ENCODE assay signal across 17 cellular contexts in the genomic region with DNA sequence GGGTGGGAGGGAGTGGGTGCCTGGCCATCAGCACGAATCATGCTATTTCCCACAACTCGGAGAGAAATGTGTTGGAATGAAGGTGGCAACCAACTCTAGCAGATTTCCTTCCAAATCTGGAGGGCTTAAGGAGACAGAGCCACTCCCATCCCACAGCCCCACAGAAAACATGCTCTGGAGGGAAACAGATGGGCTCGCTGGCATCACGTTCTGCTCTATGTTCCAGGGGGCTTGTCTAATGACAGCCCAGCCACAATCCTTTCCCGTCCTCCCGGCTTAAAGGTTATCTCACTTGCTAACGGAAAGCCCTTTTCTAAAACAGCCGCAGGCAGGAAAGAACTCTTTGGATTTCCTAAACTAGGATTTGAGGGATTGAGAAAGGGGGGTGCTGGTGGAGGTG.
DNase-seq lines count a peak whose midpoint lies in the region; TF ChIP-seq lines count a peak whose summit lies in the region.
"Had no signal": no experiment of that assay in that cellular context is flagged by ENCODE, and none has a peak within 500 bp of the region (broad histone marks: within the 10 kb centered on the region; RNA-seq: fewer than 3 reads in every experiment).

No MANE protein-coding gene starts in this region.

- intact Hi-C loops in CD4-positive, alpha-beta memory T cell (cut with micrococcal nuclease): no loop called here

- no peak for TF ChIP-seq CTCF in WERI-Rb-1 (IDR thresholded peaks at IDR 0.05; ENCODE audit: low read depth, low read length)
- no peak for TF ChIP-seq CTCF in neural progenitor cell (IDR thresholded peaks at IDR 0.05)
- TF ChIP-seq CTCF in GM13976 (IDR thresholded peaks at IDR 0.05; ENCODE audit: borderline replicate concordance, control extremely low read depth, extremely low read depth, insufficient read depth, missing control alignments): no peak

- DNase-seq in AG20443 (ENCODE audit: low spot score): peak; percentile 4
- DNase-seq in NCI-H524 (lab: John Stamatoyannopoulos, UW): peak; percentile 77 to 85
- peak; percentile 41 for DNase-seq in WERI-Rb-1
- no peak for DNase-seq in neural progenitor cell (ENCODE audit: low spot score)
- no peak for DNase-seq in GM13976 (ENCODE audit: low spot score)
- DNase-seq in NCI-H128 (lab: John Stamatoyannopoulos, UW; ENCODE audit: unreplicated experiment): no peak
- no peak for DNase-seq in CD4-positive, alpha-beta memory T cell
- DNase-seq: ACHN; AML-193; CD4-positive, alpha-beta T cell; DMS153; DMS79; GDM1; GOT3; H7 had no signal

- H3K4me3 Mint-ChIP-seq in neural progenitor cell: no peak overlapping the region
- H3K4me3 Mint-ChIP-seq in CD4-positive, alpha-beta memory T cell: no peak overlapping the region
- H3K4me3 Mint-ChIP-seq: CD4-positive, alpha-beta T cell; IgD-negative memory B cell had no signal

- no peaks in the 10 kb centered on the region for H3K79me2 ChIP-seq in neural progenitor cell (ENCODE audit: low read depth)

- H3K27ac Mint-ChIP-seq in neural progenitor cell: no peak overlapping the region
- no peak overlapping the region for H3K27ac Mint-ChIP-seq in CD4-positive, alpha-beta memory T cell
- H3K27ac Mint-ChIP-seq: CD4-positive, alpha-beta T cell; IgD-negative memory B cell had no signal

- POLR2A ChIA-PET in CD4-positive, alpha-beta memory T cell (lab: Charles Lee; ENCODE audit: partially characterized antibody): no interaction called here

- peaks cover 3% of the 10 kb centered on the region for H3K9me3 ChIP-seq in WERI-Rb-1 (ENCODE audit: severe bottlenecking)
- peaks cover 7% of the 10 kb centered on the region for H3K9me3 ChIP-seq in neural progenitor cell (ENCODE audit: low read depth)
- no peaks in the 10 kb centered on the region for H3K9me3 ChIP-seq in CD4-positive, alpha-beta memory T cell (ENCODE audit: control insufficient read depth in 1 of 2, low read length in 2 of 2)

- H3K27ac ChIP-seq in WERI-Rb-1 (no peak overlapping the region), neural progenitor cell (no peak overlapping the region)
- H3K27ac ChIP-seq in CD4-positive, alpha-beta memory T cell (ENCODE audit: low read depth, low read length): no peak overlapping the region
- H3K27ac ChIP-seq: C4-2B had no signal

- peaks cover 5% of the 10 kb centered on the region for H3K4me1 Mint-ChIP-seq in neural progenitor cell
- H3K4me1 Mint-ChIP-seq in CD4-positive, alpha-beta memory T cell: peaks cover 0 to 5% (median under 1%) of the 10 kb centered on the region in 4 donors
- H3K4me1 Mint-ChIP-seq: IgD-negative memory B cell had no signal

- no peaks in the 10 kb centered on the region for H3F3A ChIP-seq in neural progenitor cell (ENCODE audit: low read depth)

- in situ Hi-C loops in GM13976 (cut with MboI; ENCODE audit: low sequenced_read_pairs, unreplicated experiment): no loop called here

- peaks cover 18% of the 10 kb centered on the region for H3K9me3 Mint-ChIP-seq in neural progenitor cell
- H3K9me3 Mint-ChIP-seq in CD4-positive, alpha-beta memory T cell: peaks cover 0 to 32% (median 26%) of the 10 kb centered on the region in 8 donors

- no peaks in the 10 kb centered on the region for H3K4me1 ChIP-seq in neural progenitor cell
- H3K4me1 ChIP-seq in CD4-positive, alpha-beta memory T cell (ENCODE audit: insufficient read depth, low read length): no peaks in the 10 kb centered on the region

- H3K36me3 ChIP-seq in WERI-Rb-1 (no peaks in the 10 kb centered on the region), neural progenitor cell (no peaks in the 10 kb centered on the region)
- no peaks in the 10 kb centered on the region for H3K36me3 ChIP-seq in CD4-positive, alpha-beta memory T cell (ENCODE audit: insufficient read depth, low read length)

- no peak overlapping the region for H3K9ac ChIP-seq in neural progenitor cell

- H4K20me1 ChIP-seq in neural progenitor cell (ENCODE audit: low read depth): no peaks in the 10 kb centered on the region

- H2AFZ ChIP-seq in neural progenitor cell (replicated peaks): peak overlapping the region; percentile 10

- no peaks in the 10 kb centered on the region for H3K36me3 Mint-ChIP-seq in neural progenitor cell
- H3K36me3 Mint-ChIP-seq in CD4-positive, alpha-beta memory T cell: peaks cover 37 to 61% of the 10 kb centered on the region in 2 donors

- H3K27me3 ChIP-seq in WERI-Rb-1 (ENCODE audit: insufficient read depth, low read depth, severe bottlenecking) (peaks cover 19% of the 10 kb centered on the region), neural progenitor cell (no peaks in the 10 kb centered on the region)
- H3K27me3 ChIP-seq in CD4-positive, alpha-beta memory T cell (ENCODE audit: insufficient read depth, low read length): no peaks in the 10 kb centered on the region

- H3K27me3 Mint-ChIP-seq in neural progenitor cell (ENCODE audit: insufficient read depth, low read depth): peaks cover 3% of the 10 kb centered on the region
- H3K27me3 Mint-ChIP-seq in CD4-positive, alpha-beta memory T cell: no peaks in the 10 kb centered on the region
- H3K27me3 Mint-ChIP-seq: CD4-positive, alpha-beta T cell had no signal

- CTCF ChIA-PET in CD4-positive, alpha-beta memory T cell (lab: Charles Lee; ENCODE audit: partially characterized antibody): no interaction called here

- no peak overlapping the region for H3K4me2 ChIP-seq in neural progenitor cell

- H3K4me3 ChIP-seq in WERI-Rb-1 (ENCODE audit: low read depth, low read length) (peak overlapping the region; percentile 12; the same call in 1 of the 2 replicates), neural progenitor cell (no peak overlapping the region)
- no peak overlapping the region for H3K4me3 ChIP-seq in CD4-positive, alpha-beta memory T cell (ENCODE audit: low read length in 2 of 2)

Comparison
In these comparisons a context has a peak if more than half of its experiments do, and no peak if none do; other contexts are left out.
1. DNase-seq: peak in AG20443 (single experiment), NCI-H524 (2 of 2) and WERI-Rb-1 (single experiment); none in neural progenitor cell (single experiment), GM13976 (single experiment), NCI-H128 (single experiment) and CD4-positive, alpha-beta memory T cell (0 of 5).